Comparison of ENCODE assay signal across 9 cellular contexts in genomic region chr7:2717293-2717904, GRCh38. TPM values are rescaled to one million over a fixed set of nuclear protein-coding genes. Genes with fewer than 3 reads are reported as not detected.
A peak's percentile ranks its signal among the peaks of the same experiment; 100 is the strongest.
DNase-seq lines count a peak whose midpoint lies in the region; ATAC-seq, FAIRE-seq and TF ChIP-seq lines count a peak whose summit lies in the region.
"Had no signal": no experiment of that assay in that cellular context is flagged by ENCODE, and none has a peak within 500 bp of the region (broad histone marks: within the 10 kb centered on the region; RNA-seq: fewer than 3 reads in every experiment).

No MANE protein-coding gene starts in this region.

- peak overlapping the region; percentile 11 to 13 (median 12) for H3K4me3 ChIP-seq in esophagus muscularis mucosa
- no peak overlapping the region for H3K4me3 ChIP-seq in prostate gland
- H3K4me3 ChIP-seq in suprapubic skin: no peak overlapping the region

- ATAC-seq in activated T-cell treated with anti-CD3 and anti-CD28 coated beads, Interleukin-2, amount 50 U/mL, for 4 hours: no peak

- H3K9me3 ChIP-seq in esophagus muscularis mucosa: no peaks in the 10 kb centered on the region
- H3K9me3 ChIP-seq in prostate gland: no peaks in the 10 kb centered on the region
- H3K9me3 ChIP-seq in suprapubic skin: no peaks in the 10 kb centered on the region

- intact Hi-C loops in esophagus muscularis mucosa (cut with DNase I) (no loop called here), prostate gland (cut with DNase I) (loop anchor here (5.0 kb wide), 1 partner anchor 125 kb away; the partner anchor contains the start of gene GNA12)

- 25% methylated on average over 26 of the region's 27 CpGs for WGBS in esophagus muscularis mucosa
- 12% methylated on average over 27 of the region's 27 CpGs for WGBS in prostate gland
- WGBS in suprapubic skin: 39% methylated on average over 21 of the region's 27 CpGs

- no peak for TF ChIP-seq CTCF in esophagus muscularis mucosa (IDR thresholded peaks at IDR 0.05)
- TF ChIP-seq CTCF in prostate gland (IDR thresholded peaks at IDR 0.05): no peak
- TF ChIP-seq CTCF in suprapubic skin (IDR thresholded peaks at IDR 0.05): no peak
- no peak for TF ChIP-seq CTCF in D721Med (IDR thresholded peaks at IDR 0.05; ENCODE audit: insufficient read depth, missing control alignments)

- no peak for TF ChIP-seq POLR2A in esophagus muscularis mucosa (IDR thresholded peaks at IDR 0.05; ENCODE audit: low read depth)
- TF ChIP-seq POLR2A in prostate gland (IDR thresholded peaks at IDR 0.05): no peak
- TF ChIP-seq POLR2A in suprapubic skin (IDR thresholded peaks at IDR 0.05): no peak

- no peak for FAIRE-seq in D721Med (lab: Jason Lieb, UNC)
- FAIRE-seq: HTR-8/SVneo had no signal

- H3K36me3 ChIP-seq in esophagus muscularis mucosa: peaks cover 0 to 29% (median 15%) of the 10 kb centered on the region in 4 donors
- no peaks in the 10 kb centered on the region for H3K36me3 ChIP-seq in prostate gland
- no peaks in the 10 kb centered on the region for H3K36me3 ChIP-seq in suprapubic skin

- TF ChIP-seq EP300 in esophagus muscularis mucosa (IDR thresholded peaks at IDR 0.05) (no peak), suprapubic skin (IDR thresholded peaks at IDR 0.05) (no peak)

- H3K36me3 Mint-ChIP-seq in activated T-cell treated with anti-CD3 and anti-CD28 coated beads, Interleukin-2, amount 50 U/mL, for 4 hours (ENCODE audit: insufficient read depth): peaks cover 2% of the 10 kb centered on the region

- peak; percentile 76 for DNase-seq in GDM1 (lab: John Stamatoyannopoulos, UW)
- peak; percentile 12 for DNase-seq in OCI-M2 (lab: John Stamatoyannopoulos, UW; ENCODE audit: unreplicated experiment)
- no peak for DNase-seq in esophagus muscularis mucosa (ENCODE audit: extremely low spot score)
- peak; percentile 69 for DNase-seq in prostate gland (ENCODE audit: low spot score)
- DNase-seq in suprapubic skin (ENCODE audit: low spot score in 2 of 2): no peak
- no peak for DNase-seq in D721Med (ENCODE audit: insufficient read length, low spot score)
- no peak for DNase-seq in activated T-cell treated with anti-CD3 and anti-CD28 coated beads, Interleukin-2, amount 50 U/mL, for 4 hours
- no peak for DNase-seq in occipital lobe (lab: John Stamatoyannopoulos, UW)

- no peak overlapping the region for H3K4me3 Mint-ChIP-seq in activated T-cell treated with anti-CD3 and anti-CD28 coated beads, Interleukin-2, amount 50 U/mL, for 4 hours

- H3K27ac ChIP-seq in esophagus muscularis mucosa (replicated peaks in 1 of 4): peak overlapping the region; percentile 30 to 77 (median 46)
- H3K27ac ChIP-seq in prostate gland: no peak overlapping the region
- H3K27ac ChIP-seq in suprapubic skin: no peak overlapping the region

- no peaks in the 10 kb centered on the region for H3K27me3 Mint-ChIP-seq in activated T-cell treated with anti-CD3 and anti-CD28 coated beads, Interleukin-2, amount 50 U/mL, for 4 hours (ENCODE audit: low read depth)

- H3K4me1 Mint-ChIP-seq in activated T-cell treated with anti-CD3 and anti-CD28 coated beads, Interleukin-2, amount 50 U/mL, for 4 hours (ENCODE audit: low read depth): peaks cover 67% of the 10 kb centered on the region

- peaks cover 26 to 34% (median 31%) of the 10 kb centered on the region in 4 donors for H3K4me1 ChIP-seq in esophagus muscularis mucosa
- peaks cover 8% of the 10 kb centered on the region for H3K4me1 ChIP-seq in prostate gland (replicated peaks)
- H3K4me1 ChIP-seq in suprapubic skin: peaks cover 7% of the 10 kb centered on the region

- no peaks in the 10 kb centered on the region for H3K9me3 Mint-ChIP-seq in activated T-cell treated with anti-CD3 and anti-CD28 coated beads, Interleukin-2, amount 50 U/mL, for 4 hours

- H3K27me3 ChIP-seq in esophagus muscularis mucosa: no peaks in the 10 kb centered on the region
- H3K27me3 ChIP-seq in prostate gland (replicated peaks; ENCODE audit: insufficient read depth): no peaks in the 10 kb centered on the region
- H3K27me3 ChIP-seq in suprapubic skin: no peaks in the 10 kb centered on the region

RNA-seq across cellular contexts. Expression of gene AMZ1, which starts 29.4 kb away (rescaled TPM):
- total RNA-seq in esophagus muscularis mucosa (1 to 10 TPM in 1 of 4 donors, under 1 TPM in 3; under 0.01 to 1.2 (median 0.53) TPM), prostate gland (under 1 TPM in 1 of 2 donors, not detected in 1; 0.62 TPM), suprapubic skin (under 1 TPM in 1 of 4 donors, not detected in 3; 0.17 TPM), occipital lobe (2.2 TPM)
- under 1 TPM in 1 of 3 donors, not detected in 2; 0.03 TPM for total RNA-seq in activated T-cell treated with anti-CD3 and anti-CD28 coated beads, Interleukin-2, amount 50 U/mL, for 4 hours

Comparison
In these comparisons a context has a peak if more than half of its experiments do, and no peak if none do; other contexts are left out.
1. DNase-seq: peak in GDM1 (single experiment), OCI-M2 (single experiment) and prostate gland (single experiment); none in esophagus muscularis mucosa (single experiment), suprapubic skin (0 of 2), D721Med (single experiment), activated T-cell treated with anti-CD3 and anti-CD28 coated beads, Interleukin-2, amount 50 U/mL, for 4 hours (single experiment) and occipital lobe (single experiment).
2. H3K27ac ChIP-seq: peak in esophagus muscularis mucosa (4 of 4); none in prostate gland (0 of 2) and suprapubic skin (single experiment).
3. H3K4me3 ChIP-seq: peak in esophagus muscularis mucosa (4 of 4); none in prostate gland (0 of 2) and suprapubic skin (single experiment).